ENCODE assay signal across 16 cellular contexts in genomic region chr15:26179906-26180305, GRCh38.
DNase-seq lines count a peak whose midpoint lies in the region; ATAC-seq, FAIRE-seq and TF ChIP-seq lines count a peak whose summit lies in the region.
"Had no signal": no experiment of that assay in that cellular context is flagged by ENCODE, and none has a peak within 500 bp of the region (broad histone marks: within the 10 kb centered on the region; RNA-seq: fewer than 3 reads in every experiment).

No MANE protein-coding gene starts in this region.

- no peaks in the 10 kb centered on the region for H3K36me3 ChIP-seq in bronchial epithelial cell (ENCODE audit: control insufficient read depth, insufficient read depth, low read length)
- no peaks in the 10 kb centered on the region for H3K36me3 ChIP-seq in Karpas-422 (ENCODE audit: insufficient read depth, low read length)
- H3K36me3 ChIP-seq: colonic mucosa had no signal

- no peaks in the 10 kb centered on the region for H3K9me2 ChIP-seq in Karpas-422 (replicated peaks; ENCODE audit: insufficient read depth, low read length)

- H3K9ac ChIP-seq in Karpas-422 (ENCODE audit: low read length), result no peak overlapping the region

- H3K79me2 ChIP-seq in Karpas-422 (ENCODE audit: low read length), result no peaks in the 10 kb centered on the region

- no peaks in the 10 kb centered on the region for H3K4me1 ChIP-seq in Karpas-422 (ENCODE audit: low read length)
- H3K4me1 ChIP-seq: colonic mucosa, foreskin keratinocyte, psoas muscle had no signal

- H3K4me2 ChIP-seq in Karpas-422 (ENCODE audit: low read depth, low read length, poor library complexity, severe bottlenecking), result no peak overlapping the region

- H2AFZ ChIP-seq in Karpas-422 (ENCODE audit: low read length), result no peak overlapping the region

- peaks cover 27% of the 10 kb centered on the region for H3K9me3 ChIP-seq in Karpas-422 (ENCODE audit: low read length)
- H3K9me3 ChIP-seq: colonic mucosa, psoas muscle had no signal

- H3K27ac ChIP-seq in Karpas-422 (ENCODE audit: low read length), result no peak overlapping the region
- H3K27ac ChIP-seq: colonic mucosa, foreskin keratinocyte, psoas muscle had no signal

- no peaks in the 10 kb centered on the region for H3K27me3 ChIP-seq in bronchial epithelial cell (ENCODE audit: control insufficient read depth, insufficient read depth, low read length)
- H3K27me3 ChIP-seq in Karpas-422 (ENCODE audit: low read length), result no peaks in the 10 kb centered on the region
- H3K27me3 ChIP-seq: colonic mucosa, foreskin keratinocyte had no signal

- DNase-seq in D721Med (ENCODE audit: insufficient read length, low spot score) (no peak), NAMALWA (ENCODE audit: low spot score) (peak; percentile 21), bronchial epithelial cell (ENCODE audit: low read depth) (peak; percentile 0), islet precursor cell (peak; percentile 83), Karpas-422 (no peak), germinal center (ENCODE audit: low spot score) (no peak), SKM-1 treated with dmso at 0.1 percent for 144 hours (lab: John Stamatoyannopoulos, UW; ENCODE audit: unreplicated experiment) (no peak)
- DNase-seq: activated CD8-positive, alpha-beta T cell treated with anti-CD3 and anti-CD28 coated beads for 36 hours; CD8-positive, alpha-beta memory T cell; colonic mucosa; foreskin keratinocyte; Kasumi-1; psoas muscle; stimulated activated CD4-positive, alpha-beta T cell treated with anti-CD3 and anti-CD28 coated beads, Interleukin-4, amount 100 ng/mL, for 24 hours; T-cell had no signal

- peak; percentile 28 for TF ChIP-seq CTCF in D721Med (IDR thresholded peaks at IDR 0.05; ENCODE audit: insufficient read depth, missing control alignments)
- TF ChIP-seq CTCF in bronchial epithelial cell (IDR thresholded peaks at IDR 0.05; ENCODE audit: insufficient read depth, low read length, severe bottlenecking), result no peak

- FAIRE-seq in D721Med (lab: Jason Lieb, UNC) (no peak), bronchial epithelial cell (lab: Jason Lieb, UNC) (no peak)

- ATAC-seq in HG02973 (IDR thresholded peaks at IDR 0.05; ENCODE audit: unreplicated experiment), result no peak
- ATAC-seq: activated CD8-positive, alpha-beta T cell treated with anti-CD3 and anti-CD28 coated beads for 36 hours; foreskin keratinocyte; psoas muscle; T-cell had no signal

- H3K4me3 ChIP-seq in bronchial epithelial cell (ENCODE audit: low read depth, low read length) (no peak overlapping the region), Karpas-422 (ENCODE audit: low read length) (no peak overlapping the region)
- H3K4me3 ChIP-seq: colonic mucosa, psoas muscle had no signal

- no peaks in the 10 kb centered on the region for H4K20me1 ChIP-seq in Karpas-422 (ENCODE audit: insufficient read depth, low read depth, low read length)

Comparison
In these comparisons a context has a peak if more than half of its experiments do, and no peak if none do; other contexts are left out.
1. DNase-seq: peak in NAMALWA (single experiment), bronchial epithelial cell (single experiment) and islet precursor cell (single experiment); none in D721Med (single experiment), Karpas-422 (single experiment), germinal center (single experiment) and SKM-1 treated with dmso at 0.1 percent for 144 hours (single experiment).